ENCODE assay signal across 8 cellular contexts in genomic region chr1:224497714-224498573, GRCh38.
DNase-seq lines count a peak whose midpoint lies in the region; ATAC-seq and TF ChIP-seq lines count a peak whose summit lies in the region.

No MANE protein-coding gene starts in this region.

- peaks cover 24% of the 10 kb centered on the region for H3K9me3 Mint-ChIP-seq in WTC11

- DNase-seq in EH (ENCODE audit: low read depth) (peak; percentile 90), HT-29 (ENCODE audit: low spot score) (peak; percentile 38), WTC11 (ENCODE audit: low spot score) (peak; percentile 54), cerebellar cortex (ENCODE audit: low spot score) (peak; percentile 16), lung microvascular endothelial cell (ENCODE audit: low read depth in 2 of 2) (peak; percentile 76 to 91), COLO668 (lab: John Stamatoyannopoulos, UW; ENCODE audit: unreplicated experiment) (no peak)
- peak; percentile 7 to 13 for DNase-seq in stimulated activated CD8-positive, alpha-beta memory T cell treated with anti-CD3 and anti-CD28 coated beads, Interleukin-2, amount 100 ng/mL, for 1 hour (ENCODE audit: low read depth in 2 of 2)

- ATAC-seq in GM21423 (IDR thresholded peaks at IDR 0.05; ENCODE audit: unreplicated experiment) (peak; percentile 93), WTC11 (peak; percentile 52)

- no peak for TF ChIP-seq CTCF in WTC11 (IDR thresholded peaks at IDR 0.05)

- peak overlapping the region; percentile 23 for H3K4me3 Mint-ChIP-seq in WTC11

- peaks cover 27% of the 10 kb centered on the region for H3K36me3 Mint-ChIP-seq in WTC11

- peaks cover 4% of the 10 kb centered on the region; the same call in 1 of the 2 replicates for H3K27me3 Mint-ChIP-seq in WTC11 (ENCODE audit: low read depth)

- POLR2A ChIA-PET in WTC11 (lab: Charles Lee), result interaction anchor here (0.7 to 1.6 kb wide), 4 partner anchors 8 to 63 kb away, joined by 3 to 5 read pairs (median 3); partner anchors contain the start of gene WDR26

- peaks cover 80% of the 10 kb centered on the region for H3K4me1 Mint-ChIP-seq in WTC11

- H3K27ac Mint-ChIP-seq in WTC11, result peak overlapping the region; percentile 100

- CTCF ChIA-PET in WTC11 (lab: Charles Lee), result interaction anchor here (0.6 to 2.3 kb wide), 10 partner anchors 9 to 424 kb away, joined by 3 to 14 read pairs (median 5); partner anchors contain the start of gene CNIH3

TF ChIP-seq in WTC11, 78 proteins besides CTCF, POLR2A, EP300 and RAD21 (continues in another document):
- TF ChIP-seq CREB1 (CRISPR knock-in tag; IDR thresholded peaks at IDR 0.05), result no peak
- TF ChIP-seq ZNF138 (CRISPR knock-in tag; conservative IDR thresholded peaks at IDR 0.05), result no peak
- TF ChIP-seq, protein P1, sequence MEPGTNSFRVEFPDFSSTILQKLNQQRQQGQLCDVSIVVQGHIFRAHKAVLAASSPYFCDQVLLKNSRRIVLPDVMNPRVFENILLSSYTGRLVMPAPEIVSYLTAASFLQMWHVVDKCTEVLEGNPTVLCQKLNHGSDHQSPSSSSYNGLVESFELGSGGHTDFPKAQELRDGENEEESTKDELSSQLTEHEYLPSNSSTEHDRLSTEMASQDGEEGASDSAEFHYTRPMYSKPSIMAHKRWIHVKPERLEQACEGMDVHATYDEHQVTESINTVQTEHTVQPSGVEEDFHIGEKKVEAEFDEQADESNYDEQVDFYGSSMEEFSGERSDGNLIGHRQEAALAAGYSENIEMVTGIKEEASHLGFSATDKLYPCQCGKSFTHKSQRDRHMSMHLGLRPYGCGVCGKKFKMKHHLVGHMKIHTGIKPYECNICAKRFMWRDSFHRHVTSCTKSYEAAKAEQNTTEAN (CRISPR knock-in tag; IDR thresholded peaks at IDR 0.05), result no peak
- no peak for TF ChIP-seq SP1 (CRISPR knock-in tag; conservative IDR thresholded peaks at IDR 0.05)
- TF ChIP-seq ZNF396 (CRISPR knock-in tag; IDR thresholded peaks at IDR 0.05; ENCODE audit: borderline replicate concordance), result 0 out of 2 replicates have a peak, but pooled peaks have one; percentile 20
- peak; percentile 46; the same call in 1 of the 2 replicates for TF ChIP-seq ZNF532 (CRISPR knock-in tag; IDR thresholded peaks at IDR 0.05; ENCODE audit: borderline replicate concordance)
- TF ChIP-seq, protein P2, sequence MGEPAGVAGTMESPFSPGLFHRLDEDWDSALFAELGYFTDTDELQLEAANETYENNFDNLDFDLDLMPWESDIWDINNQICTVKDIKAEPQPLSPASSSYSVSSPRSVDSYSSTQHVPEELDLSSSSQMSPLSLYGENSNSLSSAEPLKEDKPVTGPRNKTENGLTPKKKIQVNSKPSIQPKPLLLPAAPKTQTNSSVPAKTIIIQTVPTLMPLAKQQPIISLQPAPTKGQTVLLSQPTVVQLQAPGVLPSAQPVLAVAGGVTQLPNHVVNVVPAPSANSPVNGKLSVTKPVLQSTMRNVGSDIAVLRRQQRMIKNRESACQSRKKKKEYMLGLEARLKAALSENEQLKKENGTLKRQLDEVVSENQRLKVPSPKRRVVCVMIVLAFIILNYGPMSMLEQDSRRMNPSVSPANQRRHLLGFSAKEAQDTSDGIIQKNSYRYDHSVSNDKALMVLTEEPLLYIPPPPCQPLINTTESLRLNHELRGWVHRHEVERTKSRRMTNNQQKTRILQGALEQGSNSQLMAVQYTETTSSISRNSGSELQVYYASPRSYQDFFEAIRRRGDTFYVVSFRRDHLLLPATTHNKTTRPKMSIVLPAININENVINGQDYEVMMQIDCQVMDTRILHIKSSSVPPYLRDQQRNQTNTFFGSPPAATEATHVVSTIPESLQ (CRISPR knock-in tag; IDR thresholded peaks at IDR 0.05), result no peak
- TF ChIP-seq RELA (CRISPR knock-in tag; IDR thresholded peaks at IDR 0.05; ENCODE audit: borderline replicate concordance), result no peak
- TF ChIP-seq ZNF317 (CRISPR knock-in tag; IDR thresholded peaks at IDR 0.05; ENCODE audit: borderline replicate concordance, low read depth), result no peak
- no peak for TF ChIP-seq ZNF219 (CRISPR knock-in tag; IDR thresholded peaks at IDR 0.05; ENCODE audit: borderline replicate concordance)
- TF ChIP-seq, protein P3, sequence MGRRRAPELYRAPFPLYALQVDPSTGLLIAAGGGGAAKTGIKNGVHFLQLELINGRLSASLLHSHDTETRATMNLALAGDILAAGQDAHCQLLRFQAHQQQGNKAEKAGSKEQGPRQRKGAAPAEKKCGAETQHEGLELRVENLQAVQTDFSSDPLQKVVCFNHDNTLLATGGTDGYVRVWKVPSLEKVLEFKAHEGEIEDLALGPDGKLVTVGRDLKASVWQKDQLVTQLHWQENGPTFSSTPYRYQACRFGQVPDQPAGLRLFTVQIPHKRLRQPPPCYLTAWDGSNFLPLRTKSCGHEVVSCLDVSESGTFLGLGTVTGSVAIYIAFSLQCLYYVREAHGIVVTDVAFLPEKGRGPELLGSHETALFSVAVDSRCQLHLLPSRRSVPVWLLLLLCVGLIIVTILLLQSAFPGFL (CRISPR knock-in tag; IDR thresholded peaks at IDR 0.05; ENCODE audit: borderline replicate concordance), result no peak
- TF ChIP-seq ETV6 (CRISPR knock-in tag; IDR thresholded peaks at IDR 0.05), result no peak
- no peak for TF ChIP-seq KAT7 (CRISPR knock-in tag; IDR thresholded peaks at IDR 0.05; ENCODE audit: borderline replicate concordance)
- no peak for TF ChIP-seq GABPB1 (CRISPR knock-in tag; IDR thresholded peaks at IDR 0.05)
- no peak for TF ChIP-seq EMX1 (CRISPR knock-in tag; IDR thresholded peaks at IDR 0.05)
- TF ChIP-seq, protein P4, sequence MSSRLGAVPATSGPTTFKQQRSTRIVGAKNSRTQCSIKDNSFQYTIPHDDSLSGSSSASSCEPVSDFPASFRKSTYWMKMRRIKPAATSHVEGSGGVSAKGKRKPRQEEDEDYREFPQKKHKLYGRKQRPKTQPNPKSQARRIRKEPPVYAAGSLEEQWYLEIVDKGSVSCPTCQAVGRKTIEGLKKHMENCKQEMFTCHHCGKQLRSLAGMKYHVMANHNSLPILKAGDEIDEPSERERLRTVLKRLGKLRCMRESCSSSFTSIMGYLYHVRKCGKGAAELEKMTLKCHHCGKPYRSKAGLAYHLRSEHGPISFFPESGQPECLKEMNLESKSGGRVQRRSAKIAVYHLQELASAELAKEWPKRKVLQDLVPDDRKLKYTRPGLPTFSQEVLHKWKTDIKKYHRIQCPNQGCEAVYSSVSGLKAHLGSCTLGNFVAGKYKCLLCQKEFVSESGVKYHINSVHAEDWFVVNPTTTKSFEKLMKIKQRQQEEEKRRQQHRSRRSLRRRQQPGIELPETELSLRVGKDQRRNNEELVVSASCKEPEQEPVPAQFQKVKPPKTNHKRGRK (CRISPR knock-in tag; IDR thresholded peaks at IDR 0.05; ENCODE audit: borderline replicate concordance), result no peak
- no peak for TF ChIP-seq RORB (CRISPR knock-in tag; IDR thresholded peaks at IDR 0.05)
- TF ChIP-seq SMAD4 (CRISPR knock-in tag; IDR thresholded peaks at IDR 0.05), result no peak
- TF ChIP-seq, protein P5, sequence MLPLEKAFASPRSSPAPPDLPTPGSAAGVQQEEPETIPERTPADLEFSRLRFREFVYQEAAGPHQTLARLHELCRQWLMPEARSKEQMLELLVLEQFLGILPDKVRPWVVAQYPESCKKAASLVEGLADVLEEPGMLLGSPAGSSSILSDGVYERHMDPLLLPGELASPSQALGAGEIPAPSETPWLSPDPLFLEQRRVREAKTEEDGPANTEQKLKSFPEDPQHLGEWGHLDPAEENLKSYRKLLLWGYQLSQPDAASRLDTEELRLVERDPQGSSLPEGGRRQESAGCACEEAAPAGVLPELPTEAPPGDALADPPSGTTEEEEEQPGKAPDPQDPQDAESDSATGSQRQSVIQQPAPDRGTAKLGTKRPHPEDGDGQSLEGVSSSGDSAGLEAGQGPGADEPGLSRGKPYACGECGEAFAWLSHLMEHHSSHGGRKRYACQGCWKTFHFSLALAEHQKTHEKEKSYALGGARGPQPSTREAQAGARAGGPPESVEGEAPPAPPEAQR (CRISPR knock-in tag; IDR thresholded peaks at IDR 0.05), result 0 out of 2 replicates have a peak, but pooled peaks have one; percentile 35
